In genomic region chr9:121483049-121483448, GRCh38 we compare ENCODE assay signal across 16 cellular contexts. TPM values are rescaled to one million over a fixed set of nuclear protein-coding genes. Genes with fewer than 3 reads are reported as not detected.
DNase-seq lines count a peak whose midpoint lies in the region; ATAC-seq, FAIRE-seq and TF ChIP-seq lines count a peak whose summit lies in the region.
"Had no signal": no experiment of that assay in that cellular context is flagged by ENCODE, and none has a peak within 500 bp of the region (broad histone marks: within the 10 kb centered on the region; RNA-seq: fewer than 3 reads in every experiment).

No MANE protein-coding gene starts in this region.

- FAIRE-seq in HepG2 (lab: Jason Lieb, UNC) = peak; percentile 4
- FAIRE-seq: pancreas had no signal

- TF ChIP-seq POLR2A in HepG2 (IDR thresholded peaks at IDR 0.05; ENCODE audit: insufficient read depth in 1 of 2, low read depth in 2 of 2, low read length in 2 of 2) (no peak), right lobe of liver (IDR thresholded peaks at IDR 0.05) (no peak)

- no peaks in the 10 kb centered on the region for H3K79me2 ChIP-seq in HepG2 (ENCODE audit: insufficient read depth, low read length)

- H3K27me3 ChIP-seq in HepG2 (ENCODE audit: control insufficient read depth in 1 of 2, insufficient read depth in 2 of 2, low read length in 2 of 2) (peaks cover 2 to 41% of the 10 kb centered on the region in 2 experiments; a peak in 4 of 5 replicates), right lobe of liver (no peaks in the 10 kb centered on the region), Panc1 (ENCODE audit: control insufficient read depth, insufficient read depth, low read length) (no peaks in the 10 kb centered on the region)
- H3K27me3 ChIP-seq: dorsolateral prefrontal cortex, pancreas had no signal

- no peak overlapping the region for H2AFZ ChIP-seq in HepG2 (ENCODE audit: low read length)

- no peak for TF ChIP-seq RAD21 in HepG2 (CRISPR knock-in tag; IDR thresholded peaks at IDR 0.05)

- DNase-seq in HepG2 (ENCODE audit: low spot score) (peak; percentile 67), right lobe of liver (no peak), Panc1 (ENCODE audit: low read depth, low spot score) (no peak), islet precursor cell (peak; percentile 87), GOT3 (lab: John Stamatoyannopoulos, UW) (no peak), T-helper 2 cell (no peak)
- DNase-seq in activated CD4-positive, alpha-beta T cell treated with anti-CD3 and anti-CD28 coated beads for 1 hour = no peak
- no peak for DNase-seq in activated T-cell treated with anti-CD3 and anti-CD28 coated beads, Interleukin-2, amount 50 U/mL, for 72 hours
- DNase-seq: activated CD4-positive, alpha-beta T cell treated with anti-CD3 and anti-CD28 coated beads for 4 hours; activated T-cell treated with anti-CD3 and anti-CD28 coated beads, Interleukin-2, amount 50 U/mL, for 48 hours; amniotic stem cell; NCI-H2171 treated with DMSO at 0.1 percent for 48 hours; pancreas; PC-3 had no signal

- no peaks in the 10 kb centered on the region for H3K9me3 ChIP-seq in HepG2 (ENCODE audit: low read length)
- no peaks in the 10 kb centered on the region for H3K9me3 ChIP-seq in right lobe of liver
- no peaks in the 10 kb centered on the region for H3K9me3 ChIP-seq in Panc1 (ENCODE audit: control insufficient read depth, insufficient read depth, low read depth, low read length)
- H3K9me3 ChIP-seq: pancreas had no signal

- no peak for TF ChIP-seq EP300 in HepG2 (IDR thresholded peaks at IDR 0.05; ENCODE audit: low read depth in 2 of 2, low read length in 2 of 2)
- no peak for TF ChIP-seq EP300 in HepG2 (CRISPR knock-in tag; IDR thresholded peaks at IDR 0.05; ENCODE audit: borderline replicate concordance)

- no peak for TF ChIP-seq CTCF in HepG2 (CRISPR knock-in tag; IDR thresholded peaks at IDR 0.05)
- TF ChIP-seq CTCF in right lobe of liver (IDR thresholded peaks at IDR 0.05) = no peak
- no peak for TF ChIP-seq CTCF in Panc1 (IDR thresholded peaks at IDR 0.05)

- BruUV-seq in HepG2 (replicated peaks; lab: Mats Ljungman, UMichigan) (no TSS peak), Panc1 (replicated peaks; lab: Mats Ljungman, UMichigan) (no TSS peak)

- no peak overlapping the region for H3K4me2 ChIP-seq in HepG2 (ENCODE audit: low read depth, low read length)

- POLR2A ChIA-PET in HepG2 (lab: Yijun Ruan, JAX) (no interaction called here), Panc1 (lab: Charles Lee) (no interaction called here)

- H3K36me3 Mint-ChIP-seq in activated T-cell treated with anti-CD3 and anti-CD28 coated beads, Interleukin-2, amount 50 U/mL, for 72 hours (ENCODE audit: insufficient read depth in 2 of 2) = no peaks in the 10 kb centered on the region

- in situ Hi-C loops in HepG2 (cut with HindIII; ENCODE audit: extremely low pct_ligation_motif_present, low pct_unique_long_range_greater_than_20kb) (no loop called here), Panc1 (cut with HindIII; ENCODE audit: low pct_unique_long_range_greater_than_20kb, low sequenced_read_pairs) (no loop called here)

- CTCF ChIA-PET in HepG2 (lab: Yijun Ruan, JAX; ENCODE audit: low intra/inter-chr PET ratio, low total read pairs) (no interaction called here), Panc1 (lab: Charles Lee) (no interaction called here)

- H3K27ac ChIP-seq in HepG2 (ENCODE audit: extremely low read length, insufficient read depth, low read length) (no peak overlapping the region), right lobe of liver (no peak overlapping the region), Panc1 (ENCODE audit: low read length) (no peak overlapping the region)
- H3K27ac ChIP-seq: pancreas had no signal

- ATAC-seq in HepG2 = peak; percentile 66
- ATAC-seq in right lobe of liver = no peak
- ATAC-seq in Panc1 = peak; percentile 69
- no peak for ATAC-seq in activated T-cell treated with anti-CD3 and anti-CD28 coated beads, Interleukin-2, amount 50 U/mL, for 72 hours (replicated peaks in 1 of 2)
- ATAC-seq: pancreas, PC-3 had no signal

- H3K9me3 Mint-ChIP-seq in activated T-cell treated with anti-CD3 and anti-CD28 coated beads, Interleukin-2, amount 50 U/mL, for 72 hours = no peaks in the 10 kb centered on the region

- H3K36me3 ChIP-seq in HepG2 (replicated peaks in 1 of 2; ENCODE audit: control insufficient read depth in 1 of 2, insufficient read depth in 2 of 2, low read length in 2 of 2) (no peaks in the 10 kb centered on the region), right lobe of liver (no peaks in the 10 kb centered on the region), Panc1 (ENCODE audit: control insufficient read depth, insufficient read depth, low read length) (no peaks in the 10 kb centered on the region)
- H3K36me3 ChIP-seq: pancreas had no signal

- peaks cover 23% of the 10 kb centered on the region; the same call in 1 of the 2 replicates for H3K4me1 ChIP-seq in HepG2 (ENCODE audit: insufficient read depth, low read length)
- peaks cover 0 to 4% (median 1%) of the 10 kb centered on the region in 4 donors for H3K4me1 ChIP-seq in right lobe of liver
- no peaks in the 10 kb centered on the region for H3K4me1 ChIP-seq in Panc1 (ENCODE audit: control insufficient read depth, insufficient read depth, low read length)
- H3K4me1 ChIP-seq: pancreas had no signal

- H4K20me1 ChIP-seq in HepG2 (ENCODE audit: insufficient read depth, low read length) = peaks cover 3% of the 10 kb centered on the region; the same call in 1 of the 2 replicates

- no peak overlapping the region for H3K9ac ChIP-seq in HepG2 (ENCODE audit: insufficient read depth, low read depth, low read length)

- H3K4me1 Mint-ChIP-seq in activated T-cell treated with anti-CD3 and anti-CD28 coated beads, Interleukin-2, amount 50 U/mL, for 72 hours (ENCODE audit: low read depth) = no peaks in the 10 kb centered on the region

- H3K27ac Mint-ChIP-seq in activated T-cell treated with anti-CD3 and anti-CD28 coated beads, Interleukin-2, amount 50 U/mL, for 72 hours = no peak overlapping the region

- H3K4me3 ChIP-seq in HepG2 (replicated peaks in 1 of 3; ENCODE audit: insufficient read depth in 1 of 3, low read depth in 2 of 3, low read length in 3 of 3) (no peak overlapping the region), right lobe of liver (no peak overlapping the region), Panc1 (ENCODE audit: low read depth in 2 of 2, low read length in 2 of 2) (no peak overlapping the region)
- H3K4me3 ChIP-seq: dorsolateral prefrontal cortex, pancreas had no signal

- intact Hi-C loops in HepG2 (cut with micrococcal nuclease; ENCODE audit: unreplicated experiment) = no loop called here
- intact Hi-C loops in right lobe of liver (cut with DNase I) = no loop called here
- intact Hi-C loops in Panc1 (cut with micrococcal nuclease; ENCODE audit: unreplicated experiment) = no loop called here

- H3K4me3 Mint-ChIP-seq in activated T-cell treated with anti-CD3 and anti-CD28 coated beads, Interleukin-2, amount 50 U/mL, for 72 hours = no peak overlapping the region

- no peaks in the 10 kb centered on the region for H3K27me3 Mint-ChIP-seq in activated T-cell treated with anti-CD3 and anti-CD28 coated beads, Interleukin-2, amount 50 U/mL, for 72 hours (ENCODE audit: low read depth)

- WGBS in HepG2 (ENCODE audit: low lambda C conversion rate) = 1% methylated on average over 5 of the region's 5 CpGs
- WGBS in right lobe of liver (ENCODE audit: insufficient coverage, low coverage, low lambda C conversion rate, missing lambda C conversion rate) = 69% methylated on average over 5 of the region's 5 CpGs

TF ChIP-seq in HepG2, 621 proteins besides CTCF, POLR2A, EP300 and RAD21 (continues in another document):
- TF ChIP-seq FOSL2 (CRISPR knock-in tag; IDR thresholded peaks at IDR 0.05) (peak; percentile 93), FOSL1 (CRISPR knock-in tag; IDR thresholded peaks at IDR 0.05; ENCODE audit: borderline replicate concordance) (peak; percentile 75; the same call in 1 of the 2 replicates), HMG20A (CRISPR knock-in tag; IDR thresholded peaks at IDR 0.05; ENCODE audit: borderline replicate concordance) (peak; percentile 69; the same call in 1 of the 2 replicates)

RNA-seq across cellular contexts. Expression of gene GGTA1, which starts 16.6 kb away (rescaled TPM):
- total RNA-seq in HepG2 (2016; rRNA removed; fragmentation: Illumina TruSeq; extraction: Trizol) (not detected in 2 replicates), right lobe of liver (1 to 10 TPM in 5 of 6 experiments, under 1 TPM in 1; 0.43 to 3.5 (median 1.5) TPM), Panc1 (2021; ENCODE audit: unreplicated experiment) (not detected)
- total RNA-seq in HepG2 (2016; cell fraction: cytosol; rRNA removed; fragmentation: Illumina TruSeq; extraction: Trizol; ENCODE audit: low read depth) = not detected in 2 replicates
- not detected in 2 replicates for total RNA-seq in HepG2 (2016; cell fraction: insoluble cytoplasmic fraction; rRNA removed; fragmentation: Illumina TruSeq; extraction: Trizol)
- total RNA-seq in HepG2 (2016; cell fraction: membrane; rRNA removed; fragmentation: Illumina TruSeq; extraction: Trizol) = not detected in 2 replicates
- total RNA-seq in HepG2 (2016; cell fraction: nucleus; rRNA removed; fragmentation: Illumina TruSeq; extraction: Trizol) = not detected in 2 replicates
- not detected in 2 replicates for polyA plus RNA-seq in HepG2 (2011; rRNA removed)
- not detected in 2 replicates for polyA plus RNA-seq in HepG2 (2011; cell fraction: cytosol; rRNA removed)
- not detected in 2 replicates for polyA plus RNA-seq in HepG2 (2011; cell fraction: nucleus; rRNA removed)
- not detected in 2 replicates for polyA plus RNA-seq in HepG2 (2012)
- not detected in 2 replicates for polyA plus RNA-seq in HepG2 (2016; cell fraction: cytosol; fragmentation: Illumina TruSeq; extraction: Trizol; ENCODE audit: low read depth)
- not detected in 2 replicates for polyA plus RNA-seq in HepG2 (2016; cell fraction: insoluble cytoplasmic fraction; fragmentation: Illumina TruSeq; extraction: Trizol; ENCODE audit: low read depth)
- not detected in 2 replicates for polyA plus RNA-seq in HepG2 (2016; cell fraction: membrane; fragmentation: Illumina TruSeq; extraction: Trizol; ENCODE audit: low read depth)
- polyA plus RNA-seq in HepG2 (2016; cell fraction: nucleus; fragmentation: Illumina TruSeq; extraction: Trizol; ENCODE audit: insufficient read depth, low read depth) = not detected in 2 replicates
- polyA minus RNA-seq in HepG2 (2011; rRNA and poly(A)+ RNA removed; ENCODE audit: low replicate concordance) = not detected in 2 replicates
- polyA minus RNA-seq in HepG2 (2011; cell fraction: cytosol; rRNA and poly(A)+ RNA removed) = not detected in 2 replicates
- polyA minus RNA-seq in HepG2 (2011; cell fraction: nucleus; rRNA and poly(A)+ RNA removed) = not detected in 2 replicates
- not detected for polyA plus RNA-seq in Panc1 (2012; ENCODE audit: insufficient read length)
- not detected for total RNA-seq in activated T-cell treated with anti-CD3 and anti-CD28 coated beads, Interleukin-2, amount 50 U/mL, for 72 hours
- total RNA-seq: PC-3; T-helper 1 cell treated with Interleukin-12 subunit alpha and Interleukin-12 subunit beta and Interleukin-4 antibody, amounts not matched to agents 30 ng/mL and 1 ng/mL, for 36 hours had no signal

Comparison
In these comparisons a context has a peak if more than half of its experiments do, and no peak if none do; other contexts are left out.
1. ATAC-seq: peak in HepG2 (single experiment) and Panc1 (single experiment); none in right lobe of liver (0 of 4) and activated T-cell treated with anti-CD3 and anti-CD28 coated beads, Interleukin-2, amount 50 U/mL, for 72 hours (0 of 2).
2. DNase-seq: peak in HepG2 (single experiment) and islet precursor cell (single experiment); none in right lobe of liver (0 of 3), Panc1 (single experiment), activated CD4-positive, alpha-beta T cell treated with anti-CD3 and anti-CD28 coated beads for 1 hour (single experiment), GOT3 (single experiment), T-helper 2 cell (0 of 5) and activated T-cell treated with anti-CD3 and anti-CD28 coated beads, Interleukin-2, amount 50 U/mL, for 72 hours (0 of 2).